22 cellular contexts compared by ENCODE assay signal in genomic region chr2:237307495-237307894, GRCh38.
DNase-seq lines count a peak whose midpoint lies in the region; ATAC-seq, FAIRE-seq and TF ChIP-seq lines count a peak whose summit lies in the region.
"Had no signal": no experiment of that assay in that cellular context is flagged by ENCODE, and none has a peak within 500 bp of the region (broad histone marks: within the 10 kb centered on the region; RNA-seq: fewer than 3 reads in every experiment).

No MANE protein-coding gene starts in this region.

- no peak for DNase-seq in left ventricle myocardium inferior
- no peak for DNase-seq in right cardiac atrium
- no peak for DNase-seq in esophagus squamous epithelium (lab: John Stamatoyannopoulos, UW)
- DNase-seq in trophoblast cell = no peak
- DNase-seq in urothelium cell line (ENCODE audit: low spot score) = no peak
- DNase-seq in DMS79 (lab: John Stamatoyannopoulos, UW) = no peak
- DNase-seq: CD8-positive, alpha-beta memory T cell; DMS79 treated with DMSO at 0.1 percent for 48 hours; Kasumi-1; MM.1S; NCI-H1105; NCI-H1694; NCI-H2107; NCI-H2227 treated with DMSO at 0.1 percent for 48 hours; NCI-H524 treated with DMSO at 0.1 percent for 48 hours had no signal

- H3K4me2 ChIP-seq in trophoblast cell (ENCODE audit: low read length) = no peak overlapping the region
- H3K4me2 ChIP-seq: BLaER1 had no signal

- H3K9ac ChIP-seq in trophoblast cell (ENCODE audit: low read length) = no peak overlapping the region
- H3K9ac ChIP-seq: BLaER1 had no signal

- peak overlapping the region; percentile 24 for H3K27ac ChIP-seq in left ventricle myocardium inferior (replicated peaks)
- no peak overlapping the region for H3K27ac ChIP-seq in right cardiac atrium (ENCODE audit: low read length)
- H3K27ac ChIP-seq in esophagus squamous epithelium = peak overlapping the region in 3 of 4 donors; percentile 49 to 86 (median 71)
- H3K27ac ChIP-seq in trophoblast cell (ENCODE audit: low read depth, low read length) = no peak overlapping the region
- H3K27ac ChIP-seq: 22Rv1, BLaER1 had no signal

- ATAC-seq in right cardiac atrium (no peak), HG02623 (IDR thresholded peaks at IDR 0.05; ENCODE audit: unreplicated experiment) (no peak), HG02763 (IDR thresholded peaks at IDR 0.05; ENCODE audit: unreplicated experiment) (no peak)

- H3K27me3 ChIP-seq in left ventricle myocardium inferior (ENCODE audit: low read depth) (no peaks in the 10 kb centered on the region), right cardiac atrium (ENCODE audit: control insufficient read depth, insufficient read depth) (no peaks in the 10 kb centered on the region), esophagus squamous epithelium (peaks cover 0 to 5% (median 0%) of the 10 kb centered on the region in 4 donors), trophoblast cell (ENCODE audit: insufficient read depth, low read length) (no peaks in the 10 kb centered on the region)
- H3K27me3 ChIP-seq: BLaER1 had no signal

- H2BK120ac ChIP-seq in trophoblast cell (ENCODE audit: insufficient read depth, low read length, poor library complexity) = peak overlapping the region; percentile 30

- H4K91ac ChIP-seq in trophoblast cell (ENCODE audit: low read depth, low read length) = peak overlapping the region; percentile 78

- no peak overlapping the region for H2AFZ ChIP-seq in trophoblast cell (ENCODE audit: insufficient read depth, low read length, poor library complexity)

- peak overlapping the region; percentile 27 for H2AK5ac ChIP-seq in trophoblast cell (ENCODE audit: low read length)

- H2BK5ac ChIP-seq in trophoblast cell (ENCODE audit: low read depth, low read length, poor library complexity) = no peak overlapping the region

- peaks cover 25% of the 10 kb centered on the region for H3K79me1 ChIP-seq in trophoblast cell (ENCODE audit: low read length)

- no peak overlapping the region for H4K12ac ChIP-seq in trophoblast cell (ENCODE audit: low read depth, low read length)

- intact Hi-C loops in left ventricle myocardium inferior (cut with micrococcal nuclease) (no loop called here), right cardiac atrium (cut with DNase I) (no loop called here), esophagus squamous epithelium (cut with DNase I) (no loop called here)

- no peak overlapping the region for H3K18ac ChIP-seq in trophoblast cell (ENCODE audit: low read length)

- TF ChIP-seq POLR2A in esophagus squamous epithelium (IDR thresholded peaks at IDR 0.05) = no peak

- 70% methylated on average over 7 of the region's 7 CpGs for WGBS in right cardiac atrium
- WGBS in esophagus squamous epithelium, 2 donors = 80 to 81% methylated on average over 5 to 6 of the region's 7 CpGs
- WGBS in trophoblast cell (ENCODE audit: extremely low coverage, insufficient coverage, insufficient read length) = no CpG with 5 or more reads among the region's 7 CpGs

- peak overlapping the region; percentile 93 for H2BK12ac ChIP-seq in trophoblast cell (ENCODE audit: low read length)

- H3K9me3 ChIP-seq in left ventricle myocardium inferior (replicated peaks) (peaks cover 14% of the 10 kb centered on the region), right cardiac atrium (ENCODE audit: control insufficient read depth, low read length) (no peaks in the 10 kb centered on the region), esophagus squamous epithelium (peaks cover 0 to 8% (median 0%) of the 10 kb centered on the region in 3 donors), trophoblast cell (ENCODE audit: insufficient read depth, low read depth, low read length) (peaks cover 7% of the 10 kb centered on the region)
- H3K9me3 ChIP-seq: HAP-1 had no signal

- H3K79me2 ChIP-seq in trophoblast cell (ENCODE audit: control insufficient read depth, insufficient read depth, low read length, poor library complexity) = no peaks in the 10 kb centered on the region

- FAIRE-seq in urothelium cell line (lab: Jason Lieb, UNC) = peak; percentile 13
- FAIRE-seq: D721Med, G401.6 had no signal

- H3K4me1 ChIP-seq in left ventricle myocardium inferior (peaks cover 29% of the 10 kb centered on the region), right cardiac atrium (ENCODE audit: control insufficient read depth, insufficient read depth, low read length) (peaks cover 3% of the 10 kb centered on the region), esophagus squamous epithelium (peaks cover 0 to 18% (median 7%) of the 10 kb centered on the region in 3 donors), trophoblast cell (ENCODE audit: control insufficient read depth in 1 of 2, insufficient read depth in 2 of 2, low read length in 2 of 2) (no peaks in the 10 kb centered on the region)
- H3K4me1 ChIP-seq: BLaER1, HAP-1 had no signal

- TF ChIP-seq CTCF in left ventricle myocardium inferior (IDR thresholded peaks at IDR 0.05; ENCODE audit: borderline replicate concordance) = no peak
- TF ChIP-seq CTCF in esophagus squamous epithelium (IDR thresholded peaks at IDR 0.05) = no peak

- no peaks in the 10 kb centered on the region for H3K36me3 ChIP-seq in left ventricle myocardium inferior
- H3K36me3 ChIP-seq in esophagus squamous epithelium = no peaks in the 10 kb centered on the region
- peaks cover 0 to 4% of the 10 kb centered on the region in 2 experiments for H3K36me3 ChIP-seq in trophoblast cell (ENCODE audit: control insufficient read depth in 1 of 2, insufficient read depth in 2 of 2, low read length in 2 of 2)
- H3K36me3 ChIP-seq: BLaER1, HAP-1 had no signal

- no peak overlapping the region for H3K23ac ChIP-seq in trophoblast cell (ENCODE audit: low read length)

- peak overlapping the region; percentile 2 for H4K8ac ChIP-seq in trophoblast cell (ENCODE audit: low read depth, low read length)

- H3K14ac ChIP-seq in trophoblast cell (ENCODE audit: low read length) = peak overlapping the region; percentile 4

- H3K4ac ChIP-seq in trophoblast cell (ENCODE audit: low read depth, low read length) = no peak overlapping the region

- H3K4me3 ChIP-seq in left ventricle myocardium inferior (no peak overlapping the region), right cardiac atrium (ENCODE audit: low read length) (no peak overlapping the region), esophagus squamous epithelium (no peak overlapping the region), trophoblast cell (ENCODE audit: low read depth, low read length) (no peak overlapping the region)
- H3K4me3 ChIP-seq: BLaER1, HAP-1 had no signal

Comparison
In these comparisons a context has a peak if more than half of its experiments do, and no peak if none do; other contexts are left out.
1. H3K27ac ChIP-seq: peak in left ventricle myocardium inferior (single experiment) and esophagus squamous epithelium (3 of 4); none in right cardiac atrium (single experiment) and trophoblast cell (single experiment).